12 cellular contexts compared by ENCODE assay signal in the genomic region with DNA sequence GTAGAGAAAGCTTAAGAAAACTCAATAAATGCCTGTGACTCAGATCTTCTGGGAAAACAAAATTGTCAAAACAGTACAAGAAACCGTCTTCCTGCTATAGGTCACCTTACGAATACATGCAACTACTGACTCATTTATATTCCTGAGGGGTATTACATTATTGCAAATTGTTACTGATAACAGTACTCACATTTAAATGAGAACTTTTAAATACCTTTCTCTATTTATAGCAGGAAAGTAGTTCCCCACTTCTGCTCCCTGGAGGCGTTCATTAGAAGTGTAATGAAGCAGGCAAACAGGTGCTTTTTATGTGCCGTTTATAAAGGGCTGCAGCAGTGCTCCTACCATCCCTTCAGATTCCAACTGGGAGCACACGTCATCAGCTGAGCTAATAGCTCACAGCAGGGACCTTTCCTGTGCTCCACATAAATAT.
DNase-seq lines count a peak whose midpoint lies in the region; ATAC-seq, FAIRE-seq and TF ChIP-seq lines count a peak whose summit lies in the region.
"Had no signal": no experiment of that assay in that cellular context is flagged by ENCODE, and none has a peak within 500 bp of the region (broad histone marks: within the 10 kb centered on the region; RNA-seq: fewer than 3 reads in every experiment).

No MANE protein-coding gene starts in this region.

- in situ Hi-C loops in HepG2 (cut with HindIII; ENCODE audit: extremely low pct_ligation_motif_present, low pct_unique_long_range_greater_than_20kb): no loop called here

- ATAC-seq in HepG2 (no peak), right lobe of liver (no peak), HG03442 (IDR thresholded peaks at IDR 0.05; ENCODE audit: unreplicated experiment) (peak; percentile 94)
- peak; percentile 94 for ATAC-seq in stimulated activated naive CD8-positive, alpha-beta T cell treated with anti-CD3 and anti-CD28 coated beads, Interleukin-15, amount 100 ng/mL, for 72 hours
- ATAC-seq in CD4-positive, alpha-beta T cell (ENCODE audit: poor library complexity): no peak

- no peak overlapping the region for H3K27ac Mint-ChIP-seq in stimulated activated naive CD8-positive, alpha-beta T cell treated with anti-CD3 and anti-CD28 coated beads, Interleukin-15, amount 100 ng/mL, for 72 hours
- H3K27ac Mint-ChIP-seq in CD4-positive, alpha-beta T cell: no peak overlapping the region

- 15% methylated on average over 5 of the region's 5 CpGs for WGBS in HepG2 (ENCODE audit: low lambda C conversion rate)
- WGBS in right lobe of liver (ENCODE audit: insufficient coverage, low coverage, low lambda C conversion rate, missing lambda C conversion rate): 19% methylated on average over 5 of the region's 5 CpGs

- H3K27me3 ChIP-seq in HepG2 (ENCODE audit: control insufficient read depth in 1 of 2, insufficient read depth in 2 of 2, low read length in 2 of 2) (no peaks in the 10 kb centered on the region), right lobe of liver (no peaks in the 10 kb centered on the region)
- no peaks in the 10 kb centered on the region for H3K27me3 ChIP-seq in CD4-positive, alpha-beta T cell (ENCODE audit: control insufficient read depth, insufficient read depth, low read length)
- H3K27me3 ChIP-seq: BLaER1, ovary had no signal

- H4K20me1 ChIP-seq in HepG2 (ENCODE audit: insufficient read depth, low read length): no peaks in the 10 kb centered on the region
- H4K20me1 ChIP-seq: BLaER1 had no signal

- H3K4me1 Mint-ChIP-seq in stimulated activated naive CD8-positive, alpha-beta T cell treated with anti-CD3 and anti-CD28 coated beads, Interleukin-15, amount 100 ng/mL, for 72 hours: no peaks in the 10 kb centered on the region
- H3K4me1 Mint-ChIP-seq in CD4-positive, alpha-beta T cell (ENCODE audit: low read depth): no peaks in the 10 kb centered on the region

- TF ChIP-seq POLR2A in HepG2 (IDR thresholded peaks at IDR 0.05; ENCODE audit: insufficient read depth in 1 of 2, low read depth in 2 of 2, low read length in 2 of 2) (no peak), right lobe of liver (IDR thresholded peaks at IDR 0.05) (no peak)

- TF ChIP-seq CTCF in HepG2 (CRISPR knock-in tag; IDR thresholded peaks at IDR 0.05) (no peak), right lobe of liver (IDR thresholded peaks at IDR 0.05) (no peak)
- no peak for TF ChIP-seq CTCF in CD4-positive, alpha-beta T cell (IDR thresholded peaks at IDR 0.05)

- POLR2A ChIA-PET in HepG2 (lab: Yijun Ruan, JAX): no interaction called here
- POLR2A ChIA-PET in CD4-positive, alpha-beta T cell (lab: Charles Lee): no interaction called here

- FAIRE-seq in HepG2 (lab: Jason Lieb, UNC): no peak

- H3K27ac ChIP-seq in HepG2 (ENCODE audit: extremely low read length, insufficient read depth, low read length): no peak overlapping the region
- no peak overlapping the region for H3K27ac ChIP-seq in right lobe of liver
- H3K27ac ChIP-seq in CD4-positive, alpha-beta T cell (ENCODE audit: low read depth, low read length): no peak overlapping the region
- H3K27ac ChIP-seq: BLaER1, ovary had no signal

- no peak overlapping the region for H3K4me3 Mint-ChIP-seq in stimulated activated naive CD8-positive, alpha-beta T cell treated with anti-CD3 and anti-CD28 coated beads, Interleukin-15, amount 100 ng/mL, for 72 hours
- no peak overlapping the region for H3K4me3 Mint-ChIP-seq in CD4-positive, alpha-beta T cell

- no peak overlapping the region for H3K4me2 ChIP-seq in HepG2 (ENCODE audit: low read depth, low read length)
- H3K4me2 ChIP-seq: BLaER1 had no signal

- no peak overlapping the region for H2AFZ ChIP-seq in HepG2 (ENCODE audit: low read length)

- H3K36me3 Mint-ChIP-seq in CD4-positive, alpha-beta T cell (ENCODE audit: low read depth): no peaks in the 10 kb centered on the region

- no TSS peak for BruUV-seq in HepG2 (replicated peaks; lab: Mats Ljungman, UMichigan)

- no peaks in the 10 kb centered on the region for H3K36me3 ChIP-seq in HepG2 (replicated peaks in 1 of 2; ENCODE audit: control insufficient read depth in 1 of 2, insufficient read depth in 2 of 2, low read length in 2 of 2)
- no peaks in the 10 kb centered on the region for H3K36me3 ChIP-seq in right lobe of liver
- H3K36me3 ChIP-seq: BLaER1, ovary had no signal

- no peak for TF ChIP-seq EP300 in HepG2 (IDR thresholded peaks at IDR 0.05; ENCODE audit: low read depth in 2 of 2, low read length in 2 of 2)
- no peak for TF ChIP-seq EP300 in HepG2 (CRISPR knock-in tag; IDR thresholded peaks at IDR 0.05; ENCODE audit: borderline replicate concordance)

- CTCF ChIA-PET in HepG2 (lab: Yijun Ruan, JAX; ENCODE audit: low intra/inter-chr PET ratio, low total read pairs): no interaction called here
- CTCF ChIA-PET in CD4-positive, alpha-beta T cell (lab: Charles Lee): no interaction called here

- H3K79me2 ChIP-seq in HepG2 (ENCODE audit: insufficient read depth, low read length): no peaks in the 10 kb centered on the region

- intact Hi-C loops in HepG2 (cut with micrococcal nuclease; ENCODE audit: unreplicated experiment) (no loop called here), right lobe of liver (cut with DNase I) (no loop called here)
- intact Hi-C loops in CD4-positive, alpha-beta T cell (cut with DNase I, micrococcal nuclease): no loop called here

- no peaks in the 10 kb centered on the region for H3K4me1 ChIP-seq in HepG2 (ENCODE audit: insufficient read depth, low read length)
- no peaks in the 10 kb centered on the region for H3K4me1 ChIP-seq in right lobe of liver
- H3K4me1 ChIP-seq: BLaER1 had no signal

- H3K9ac ChIP-seq in HepG2 (ENCODE audit: insufficient read depth, low read depth, low read length): no peak overlapping the region
- H3K9ac ChIP-seq: BLaER1 had no signal

- peaks cover 8 to 10% of the 10 kb centered on the region in 2 donors for H3K9me3 Mint-ChIP-seq in stimulated activated naive CD8-positive, alpha-beta T cell treated with anti-CD3 and anti-CD28 coated beads, Interleukin-15, amount 100 ng/mL, for 72 hours
- peaks cover 4% of the 10 kb centered on the region for H3K9me3 Mint-ChIP-seq in CD4-positive, alpha-beta T cell

- DNase-seq in HepG2 (ENCODE audit: low spot score): no peak
- DNase-seq in right lobe of liver: no peak
- peak; percentile 0 for DNase-seq in RKO (ENCODE audit: low spot score)
- DNase-seq in stimulated activated naive CD8-positive, alpha-beta T cell treated with anti-CD3 and anti-CD28 coated beads, Interleukin-15, amount 100 ng/mL, for 72 hours: no peak
- DNase-seq in CD4-positive, alpha-beta T cell: no peak
- no peak for DNase-seq in EL
- no peak for DNase-seq in ureter (ENCODE audit: low spot score)
- DNase-seq: activated CD4-positive, alpha-beta T cell treated with anti-CD3 and anti-CD28 coated beads, Interleukin-2, amount 50 U/mL, for 48 hours; OCI-M1; ovary had no signal

- no peaks in the 10 kb centered on the region for H3K27me3 Mint-ChIP-seq in stimulated activated naive CD8-positive, alpha-beta T cell treated with anti-CD3 and anti-CD28 coated beads, Interleukin-15, amount 100 ng/mL, for 72 hours
- H3K27me3 Mint-ChIP-seq in CD4-positive, alpha-beta T cell: no peaks in the 10 kb centered on the region

- TF ChIP-seq RAD21 in HepG2 (CRISPR knock-in tag; IDR thresholded peaks at IDR 0.05): no peak

- H3K4me3 ChIP-seq in HepG2 (replicated peaks in 1 of 3; ENCODE audit: insufficient read depth in 1 of 3, low read depth in 2 of 3, low read length in 3 of 3) (no peak overlapping the region), right lobe of liver (no peak overlapping the region)
- H3K4me3 ChIP-seq: BLaER1, ovary had no signal

- H3K9me3 ChIP-seq in HepG2 (ENCODE audit: low read length) (peaks cover 13% of the 10 kb centered on the region; the same call in 1 of the 2 replicates), right lobe of liver (no peaks in the 10 kb centered on the region)
- H3K9me3 ChIP-seq in CD4-positive, alpha-beta T cell (ENCODE audit: control insufficient read depth, low read length): no peaks in the 10 kb centered on the region
- H3K9me3 ChIP-seq: ovary had no signal

TF ChIP-seq in HepG2, 621 proteins besides CTCF, POLR2A, EP300 and RAD21 (continues in another document):
- no peak for TF ChIP-seq ZNF235 (CRISPR knock-in tag; IDR thresholded peaks at IDR 0.05; ENCODE audit: borderline replicate concordance)
- no peak for TF ChIP-seq CREBL2 (CRISPR knock-in tag; IDR thresholded peaks at IDR 0.05; ENCODE audit: borderline replicate concordance)
- TF ChIP-seq ZBTB39 (CRISPR knock-in tag; IDR thresholded peaks at IDR 0.05): no peak
- no peak for TF ChIP-seq FOXO1 (CRISPR knock-in tag; IDR thresholded peaks at IDR 0.05)
- TF ChIP-seq CREB1 (IDR thresholded peaks at IDR 0.05): 0 out of 2 replicates have a peak, but pooled peaks have one; percentile 19
- no peak for TF ChIP-seq CREB1 (CRISPR knock-in tag; IDR thresholded peaks at IDR 0.05)
- no peak for TF ChIP-seq ZC3H13 (CRISPR knock-in tag; IDR thresholded peaks at IDR 0.05)

Comparison
In these comparisons a context has a peak if more than half of its experiments do, and no peak if none do; other contexts are left out.
1. ATAC-seq: peak in HG03442 (single experiment) and stimulated activated naive CD8-positive, alpha-beta T cell treated with anti-CD3 and anti-CD28 coated beads, Interleukin-15, amount 100 ng/mL, for 72 hours (single experiment); none in HepG2 (single experiment), right lobe of liver (0 of 4) and CD4-positive, alpha-beta T cell (single experiment).